Comparison of ENCODE assay signal across 8 cellular contexts in genomic region chr22:50304528-50305392, GRCh38. TPM values are rescaled to one million over a fixed set of nuclear protein-coding genes. Genes with fewer than 3 reads are reported as not detected.
DNase-seq lines count a peak whose midpoint lies in the region; ATAC-seq and TF ChIP-seq lines count a peak whose summit lies in the region.

No MANE protein-coding gene starts in this region.

- peaks cover 40% of the 10 kb centered on the region for H3K4me1 Mint-ChIP-seq in activated CD8-positive, alpha-beta T cell treated with anti-CD3 and anti-CD28 coated beads, Interleukin-2, amount 10 ng/mL, durations not matched to agents 7 days and 5 days (ENCODE audit: low read depth)
- peaks cover 15% of the 10 kb centered on the region for H3K4me1 Mint-ChIP-seq in activated CD8-positive, alpha-beta T cell treated with anti-CD3 and anti-CD28 coated beads for 36 hours (ENCODE audit: low read depth)

- H3K9me3 ChIP-seq in liver (ENCODE audit: control insufficient read depth in 4 of 4, low read length in 3 of 4) = no peaks in the 10 kb centered on the region
- H3K9me3 ChIP-seq in upper lobe of right lung = no peaks in the 10 kb centered on the region

- H3K36me3 ChIP-seq in liver (ENCODE audit: control insufficient read depth in 4 of 4, insufficient read depth in 3 of 4, low read depth in 1 of 4, low read length in 3 of 4) (no peaks in the 10 kb centered on the region), upper lobe of right lung (no peaks in the 10 kb centered on the region)

- no peak for ATAC-seq in activated CD8-positive, alpha-beta T cell treated with anti-CD3 and anti-CD28 coated beads, Interleukin-2, amount 10 ng/mL, durations not matched to agents 7 days and 5 days
- no peak for ATAC-seq in activated CD8-positive, alpha-beta T cell treated with anti-CD3 and anti-CD28 coated beads for 36 hours
- ATAC-seq in upper lobe of right lung = peak; percentile 10
- no peak for ATAC-seq in HG03045 (IDR thresholded peaks at IDR 0.05; ENCODE audit: unreplicated experiment)

- H3K4me3 ChIP-seq in liver (ENCODE audit: low read depth in 1 of 3, low read length in 3 of 3) (peak overlapping the region in 1 of 3 donors; percentile 89), upper lobe of right lung (peak overlapping the region; percentile 85)

- peaks cover 2% of the 10 kb centered on the region for H3K27me3 Mint-ChIP-seq in activated CD8-positive, alpha-beta T cell treated with anti-CD3 and anti-CD28 coated beads, Interleukin-2, amount 10 ng/mL, durations not matched to agents 7 days and 5 days (ENCODE audit: low read depth)
- H3K27me3 Mint-ChIP-seq in activated CD8-positive, alpha-beta T cell treated with anti-CD3 and anti-CD28 coated beads for 36 hours = peaks cover 13% of the 10 kb centered on the region

- intact Hi-C loops in activated CD8-positive, alpha-beta T cell treated with anti-CD3 and anti-CD28 coated beads for 36 hours (cut with micrococcal nuclease) = no loop called here
- intact Hi-C loops in upper lobe of right lung (cut with DNase I) = no loop called here

- peak overlapping the region; percentile 18 for H3K4me3 Mint-ChIP-seq in activated CD8-positive, alpha-beta T cell treated with anti-CD3 and anti-CD28 coated beads, Interleukin-2, amount 10 ng/mL, durations not matched to agents 7 days and 5 days
- no peak overlapping the region for H3K4me3 Mint-ChIP-seq in activated CD8-positive, alpha-beta T cell treated with anti-CD3 and anti-CD28 coated beads for 36 hours

- H3K36me3 Mint-ChIP-seq in activated CD8-positive, alpha-beta T cell treated with anti-CD3 and anti-CD28 coated beads, Interleukin-2, amount 10 ng/mL, durations not matched to agents 7 days and 5 days (ENCODE audit: low read depth) = no peaks in the 10 kb centered on the region
- no peaks in the 10 kb centered on the region for H3K36me3 Mint-ChIP-seq in activated CD8-positive, alpha-beta T cell treated with anti-CD3 and anti-CD28 coated beads for 36 hours (ENCODE audit: low read depth)

- POLR2A ChIA-PET in activated CD8-positive, alpha-beta T cell treated with anti-CD3 and anti-CD28 coated beads, Interleukin-2, amount 10 ng/mL, durations not matched to agents 7 days and 5 days (lab: Charles Lee) = interaction anchor here (0.7 to 3.8 kb wide), 3 partner anchors 8 to 48 kb away, joined by 3 to 23 read pairs (median 6); no protein-coding TSS in a partner anchor
- POLR2A ChIA-PET in activated CD8-positive, alpha-beta T cell treated with anti-CD3 and anti-CD28 coated beads for 36 hours (lab: Charles Lee) = interaction anchor here (2.2 kb wide), 1 partner anchor 9 kb away, joined by 9 read pairs; no protein-coding TSS in a partner anchor

- H3K27ac Mint-ChIP-seq in activated CD8-positive, alpha-beta T cell treated with anti-CD3 and anti-CD28 coated beads, Interleukin-2, amount 10 ng/mL, durations not matched to agents 7 days and 5 days = peak overlapping the region; percentile 34
- H3K27ac Mint-ChIP-seq in activated CD8-positive, alpha-beta T cell treated with anti-CD3 and anti-CD28 coated beads for 36 hours = no peak overlapping the region

- TF ChIP-seq RAD21 in liver (IDR thresholded peaks at IDR 0.05) = no peak

- no peak for DNase-seq in activated CD8-positive, alpha-beta T cell treated with anti-CD3 and anti-CD28 coated beads, Interleukin-2, amount 10 ng/mL, durations not matched to agents 7 days and 5 days
- DNase-seq in activated CD8-positive, alpha-beta T cell treated with anti-CD3 and anti-CD28 coated beads for 36 hours = no peak
- peak; percentile 78 for DNase-seq in astrocyte of the hippocampus (ENCODE audit: low read depth, low spot score)
- peak; percentile 82 for DNase-seq in upper lobe of right lung
- no peak for DNase-seq in GM19240 (ENCODE audit: insufficient read length, low spot score)
- no peak for DNase-seq in superior temporal gyrus (ENCODE audit: extremely low spot score)

- H3K27me3 ChIP-seq in liver (ENCODE audit: control insufficient read depth in 4 of 4, insufficient read depth in 4 of 4, low read length in 3 of 4) (no peaks in the 10 kb centered on the region), upper lobe of right lung (no peaks in the 10 kb centered on the region)

- TF ChIP-seq CTCF in activated CD8-positive, alpha-beta T cell treated with anti-CD3 and anti-CD28 coated beads for 36 hours (IDR thresholded peaks at IDR 0.05) = no peak
- TF ChIP-seq CTCF in liver (IDR thresholded peaks at IDR 0.05; ENCODE audit: low read depth, low read length, missing input control) (no peak), upper lobe of right lung (IDR thresholded peaks at IDR 0.05) (no peak)

- peak overlapping the region in 1 of 2 donors; percentile 19 for H3K9ac ChIP-seq in liver (ENCODE audit: low read depth in 1 of 2, low read length in 2 of 2)

- H3K4me1 ChIP-seq in liver (ENCODE audit: control insufficient read depth in 4 of 4, insufficient read depth in 4 of 4, low read length in 3 of 4) (peaks cover 31 to 84% (median 52%) of the 10 kb centered on the region in 4 donors), upper lobe of right lung (peaks cover 75% of the 10 kb centered on the region)

- CTCF ChIA-PET in activated CD8-positive, alpha-beta T cell treated with anti-CD3 and anti-CD28 coated beads, Interleukin-2, amount 10 ng/mL, durations not matched to agents 7 days and 5 days (lab: Charles Lee) = interaction anchor here (0.6 to 1.8 kb wide), 3 partner anchors 11 to 29 kb away, joined by 3 to 8 read pairs (median 4); no protein-coding TSS in a partner anchor
- CTCF ChIA-PET in activated CD8-positive, alpha-beta T cell treated with anti-CD3 and anti-CD28 coated beads for 36 hours (lab: Charles Lee) = interaction anchor here (1.0 to 1.5 kb wide), 2 partner anchors 10 to 52 kb away, joined by 3 to 4 read pairs; no protein-coding TSS in a partner anchor

- WGBS in liver = 62% methylated on average over 22 of the region's 22 CpGs

- H3K27ac ChIP-seq in liver (ENCODE audit: low read depth in 1 of 2, low read length in 2 of 2) = peak overlapping the region; percentile 85 to 90
- peak overlapping the region; percentile 95 for H3K27ac ChIP-seq in upper lobe of right lung

- no peaks in the 10 kb centered on the region for H3K9me3 Mint-ChIP-seq in activated CD8-positive, alpha-beta T cell treated with anti-CD3 and anti-CD28 coated beads, Interleukin-2, amount 10 ng/mL, durations not matched to agents 7 days and 5 days (ENCODE audit: insufficient read depth)
- no peaks in the 10 kb centered on the region for H3K9me3 Mint-ChIP-seq in activated CD8-positive, alpha-beta T cell treated with anti-CD3 and anti-CD28 coated beads for 36 hours

TF ChIP-seq in liver, 16 proteins besides CTCF, POLR2A, EP300 and RAD21 (continues in another document):
- TF ChIP-seq, protein P1, sequence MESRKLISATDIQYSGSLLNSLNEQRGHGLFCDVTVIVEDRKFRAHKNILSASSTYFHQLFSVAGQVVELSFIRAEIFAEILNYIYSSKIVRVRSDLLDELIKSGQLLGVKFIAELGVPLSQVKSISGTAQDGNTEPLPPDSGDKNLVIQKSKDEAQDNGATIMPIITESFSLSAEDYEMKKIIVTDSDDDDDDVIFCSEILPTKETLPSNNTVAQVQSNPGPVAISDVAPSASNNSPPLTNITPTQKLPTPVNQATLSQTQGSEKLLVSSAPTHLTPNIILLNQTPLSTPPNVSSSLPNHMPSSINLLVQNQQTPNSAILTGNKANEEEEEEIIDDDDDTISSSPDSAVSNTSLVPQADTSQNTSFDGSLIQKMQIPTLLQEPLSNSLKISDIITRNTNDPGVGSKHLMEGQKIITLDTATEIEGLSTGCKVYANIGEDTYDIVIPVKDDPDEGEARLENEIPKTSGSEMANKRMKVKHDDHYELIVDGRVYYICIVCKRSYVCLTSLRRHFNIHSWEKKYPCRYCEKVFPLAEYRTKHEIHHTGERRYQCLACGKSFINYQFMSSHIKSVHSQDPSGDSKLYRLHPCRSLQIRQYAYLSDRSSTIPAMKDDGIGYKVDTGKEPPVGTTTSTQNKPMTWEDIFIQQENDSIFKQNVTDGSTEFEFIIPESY (IDR thresholded peaks at IDR 0.05) = no peak
- no peak for TF ChIP-seq YY1 (IDR thresholded peaks at IDR 0.05)
- no peak for TF ChIP-seq EGR1 (IDR thresholded peaks at IDR 0.05; ENCODE audit: low read depth in 2 of 2)
- TF ChIP-seq GABPA (IDR thresholded peaks at IDR 0.05 in 1 of 2, conservative IDR thresholded peaks at IDR 0.05 in 1 of 2) = no peak
- no peak for TF ChIP-seq RXRA (IDR thresholded peaks at IDR 0.05)

RNA-seq across cellular contexts. Expression of gene PLXNB2, which starts 2.7 kb away (rescaled TPM):
- total RNA-seq in activated CD8-positive, alpha-beta T cell treated with anti-CD3 and anti-CD28 coated beads, Interleukin-2, amount 10 ng/mL, durations not matched to agents 7 days and 5 days = 10 to 100 TPM; 48.4 to 49.9 TPM
- 10 to 100 TPM; 22.1 to 26.4 TPM for total RNA-seq in activated CD8-positive, alpha-beta T cell treated with anti-CD3 and anti-CD28 coated beads for 36 hours
- 10 to 100 TPM; 28.8 to 95.7 TPM for total RNA-seq in liver
- 10 to 100 TPM; 60.1 to 87.8 TPM for polyA plus RNA-seq in liver
- total RNA-seq in upper lobe of right lung = 308 TPM

RNA-seq across cellular contexts. Expression of gene DENND6B, which starts 22.1 kb away (rescaled TPM):
- total RNA-seq in activated CD8-positive, alpha-beta T cell treated with anti-CD3 and anti-CD28 coated beads, Interleukin-2, amount 10 ng/mL, durations not matched to agents 7 days and 5 days = 1 to 10 TPM; 6.0 to 7.0 TPM
- 1 to 10 TPM; 4.6 to 5.3 TPM for total RNA-seq in activated CD8-positive, alpha-beta T cell treated with anti-CD3 and anti-CD28 coated beads for 36 hours
- total RNA-seq in liver = 1 to 10 TPM; 1.1 to 1.2 TPM
- polyA plus RNA-seq in liver = 1 to 10 TPM in 1 of 2 donors, under 1 TPM in 1; 0.86 to 1.0 TPM
- total RNA-seq in upper lobe of right lung = 9.3 TPM

RNA-seq across cellular contexts. Expression of gene MAPK11, which starts 34.6 kb away (rescaled TPM):
- 10 to 100 TPM; 10.4 to 11.8 TPM for total RNA-seq in activated CD8-positive, alpha-beta T cell treated with anti-CD3 and anti-CD28 coated beads, Interleukin-2, amount 10 ng/mL, durations not matched to agents 7 days and 5 days
- total RNA-seq in activated CD8-positive, alpha-beta T cell treated with anti-CD3 and anti-CD28 coated beads for 36 hours = 1 to 10 TPM; 5.9 to 6.2 TPM
- total RNA-seq in liver = 1 to 10 TPM in 1 of 2 donors, under 1 TPM in 1; 0.65 to 1.2 TPM
- polyA plus RNA-seq in liver = 1 to 10 TPM in 1 of 2 donors, under 1 TPM in 1; 0.83 to 2.0 TPM
- total RNA-seq in upper lobe of right lung = 26.1 TPM

RNA-seq across cellular contexts. Expression of gene PPP6R2, which starts 38.4 kb away (rescaled TPM):
- total RNA-seq in activated CD8-positive, alpha-beta T cell treated with anti-CD3 and anti-CD28 coated beads, Interleukin-2, amount 10 ng/mL, durations not matched to agents 7 days and 5 days = 10 to 100 TPM; 62.1 to 64.9 TPM
- total RNA-seq in activated CD8-positive, alpha-beta T cell treated with anti-CD3 and anti-CD28 coated beads for 36 hours = 10 to 100 TPM; 44.2 to 44.3 TPM
- total RNA-seq in liver (100 to 1,000 TPM in 1 of 2 donors, 10 to 100 TPM in 1; 51.7 to 117 TPM), upper lobe of right lung (54.0 TPM)
- polyA plus RNA-seq in liver = 10 to 100 TPM; 28.8 to 42.6 TPM

RNA-seq across cellular contexts. Expression of gene MAPK12, which starts 43.3 kb away (rescaled TPM):
- total RNA-seq in activated CD8-positive, alpha-beta T cell treated with anti-CD3 and anti-CD28 coated beads, Interleukin-2, amount 10 ng/mL, durations not matched to agents 7 days and 5 days = 1 to 10 TPM; 4.8 to 5.3 TPM
- 1 to 10 TPM; 7.9 to 9.2 TPM for total RNA-seq in activated CD8-positive, alpha-beta T cell treated with anti-CD3 and anti-CD28 coated beads for 36 hours
- total RNA-seq in liver (1 to 10 TPM; 2.3 to 2.8 TPM), upper lobe of right lung (22.2 TPM)
- 1 to 10 TPM in 1 of 2 donors, under 1 TPM in 1; 0.83 to 1.5 TPM for polyA plus RNA-seq in liver

Comparison
In these comparisons a context has a peak if more than half of its experiments do, and no peak if none do; other contexts are left out.
1. DNase-seq: peak in astrocyte of the hippocampus (single experiment) and upper lobe of right lung (single experiment); none in activated CD8-positive, alpha-beta T cell treated with anti-CD3 and anti-CD28 coated beads, Interleukin-2, amount 10 ng/mL, durations not matched to agents 7 days and 5 days (single experiment), activated CD8-positive, alpha-beta T cell treated with anti-CD3 and anti-CD28 coated beads for 36 hours (single experiment), GM19240 (single experiment) and superior temporal gyrus (single experiment).